Comparison of ENCODE assay signal across 16 cellular contexts in genomic region chr9:128169925-128170324, GRCh38. TPM values are rescaled to one million over a fixed set of nuclear protein-coding genes. Genes with fewer than 3 reads are reported as not detected.
"Had no signal": no experiment of that assay in that cellular context is flagged by ENCODE, and none has a peak within 500 bp of the region (broad histone marks: within the 10 kb centered on the region; RNA-seq: fewer than 3 reads in every experiment).

No MANE protein-coding gene starts in this region.

- H3K4me1 Mint-ChIP-seq: activated CD4-positive, alpha-beta memory T cell treated with anti-CD3 and anti-CD28 coated beads, Interleukin-2, amount 10 ng/mL, durations not matched to agents 7 days and 5 days had no signal

- ATAC-seq: activated naive CD8-positive, alpha-beta T cell treated with anti-CD3 and anti-CD28 coated beads, Interleukin-2, amount 50 U/mL, for 24 hours; gastroesophageal sphincter had no signal

- DNase-seq: activated CD4-positive, alpha-beta memory T cell treated with anti-CD3 and anti-CD28 coated beads, Interleukin-2, amount 10 ng/mL, durations not matched to agents 7 days and 5 days; activated CD4-positive, alpha-beta T cell treated with anti-CD3 and anti-CD28 coated beads for 1 hour; activated naive CD4-positive, alpha-beta T cell treated with Interleukin-2 at 50 U/mL for 16 hours; activated naive CD8-positive, alpha-beta T cell treated with anti-CD3 and anti-CD28 coated beads, Interleukin-2, amount 50 U/mL, for 24 hours; colonic mucosa; effector CD8-positive, alpha-beta T cell; kidney glomerular epithelial cell; stimulated activated naive CD4-positive, alpha-beta T cell; upper lobe of left lung had no signal

- H3K27ac ChIP-seq: colonic mucosa, epithelial cell of prostate, gastroesophageal sphincter, hepatocyte, right atrium auricular region, suprapubic skin, upper lobe of left lung had no signal

- H3K9me3 Mint-ChIP-seq: activated CD4-positive, alpha-beta memory T cell treated with anti-CD3 and anti-CD28 coated beads, Interleukin-2, amount 10 ng/mL, durations not matched to agents 7 days and 5 days; activated naive CD8-positive, alpha-beta T cell treated with anti-CD3 and anti-CD28 coated beads, Interleukin-2, amount 50 U/mL, for 24 hours; activated T-helper 1 cell treated with anti-CD3 and anti-CD28 coated beads, Interleukin-12 subunit alpha, Interleukin-12 subunit beta, Interleukin-2, Interleukin-4 antibody, amounts not matched to agents 30 ng/mL and 10 ng/mL and 1 ng/mL, durations not matched to agents 14 hours and 24 hours and 36 hours had no signal

- H3K27me3 Mint-ChIP-seq: activated CD4-positive, alpha-beta memory T cell treated with anti-CD3 and anti-CD28 coated beads, Interleukin-2, amount 10 ng/mL, durations not matched to agents 7 days and 5 days; activated naive CD8-positive, alpha-beta T cell treated with anti-CD3 and anti-CD28 coated beads, Interleukin-2, amount 50 U/mL, for 24 hours had no signal

- H3K9me3 ChIP-seq: colonic mucosa, gastroesophageal sphincter, right atrium auricular region, suprapubic skin, upper lobe of left lung had no signal

- H3K27me3 ChIP-seq: colonic mucosa, gastroesophageal sphincter, hepatocyte, right atrium auricular region, suprapubic skin, upper lobe of left lung had no signal

- H3K27ac Mint-ChIP-seq: activated CD4-positive, alpha-beta memory T cell treated with anti-CD3 and anti-CD28 coated beads, Interleukin-2, amount 10 ng/mL, durations not matched to agents 7 days and 5 days; activated naive CD8-positive, alpha-beta T cell treated with anti-CD3 and anti-CD28 coated beads, Interleukin-2, amount 50 U/mL, for 24 hours; activated T-helper 1 cell treated with anti-CD3 and anti-CD28 coated beads, Interleukin-12 subunit alpha, Interleukin-12 subunit beta, Interleukin-2, Interleukin-4 antibody, amounts not matched to agents 30 ng/mL and 10 ng/mL and 1 ng/mL, durations not matched to agents 14 hours and 24 hours and 36 hours had no signal

- FAIRE-seq: astrocyte had no signal

- H3K4me1 ChIP-seq: colonic mucosa, gastroesophageal sphincter, right atrium auricular region, suprapubic skin, upper lobe of left lung had no signal

- H3K4me3 Mint-ChIP-seq: activated CD4-positive, alpha-beta memory T cell treated with anti-CD3 and anti-CD28 coated beads, Interleukin-2, amount 10 ng/mL, durations not matched to agents 7 days and 5 days; activated naive CD8-positive, alpha-beta T cell treated with anti-CD3 and anti-CD28 coated beads, Interleukin-2, amount 50 U/mL, for 24 hours; activated T-helper 1 cell treated with anti-CD3 and anti-CD28 coated beads, Interleukin-12 subunit alpha, Interleukin-12 subunit beta, Interleukin-2, Interleukin-4 antibody, amounts not matched to agents 30 ng/mL and 10 ng/mL and 1 ng/mL, durations not matched to agents 14 hours and 24 hours and 36 hours had no signal

- H3K4me3 ChIP-seq: colonic mucosa, gastroesophageal sphincter, hepatocyte, right atrium auricular region, suprapubic skin, upper lobe of left lung had no signal

RNA-seq across cellular contexts. Expression of gene LCN2, which starts 20.7 kb away (rescaled TPM):
- total RNA-seq: activated CD4-positive, alpha-beta memory T cell treated with anti-CD3 and anti-CD28 coated beads, Interleukin-2, amount 10 ng/mL, durations not matched to agents 7 days and 5 days; activated T-helper 1 cell treated with anti-CD3 and anti-CD28 coated beads, Interleukin-12 subunit alpha, Interleukin-12 subunit beta, Interleukin-2, Interleukin-4 antibody, amounts not matched to agents 30 ng/mL and 10 ng/mL and 1 ng/mL, durations not matched to agents 14 hours and 24 hours and 36 hours; astrocyte; right atrium auricular region had no signal
